12 cellular contexts compared by ENCODE assay signal in genomic region chr18:23986610-23987359, GRCh38. TPM values are rescaled to one million over a fixed set of nuclear protein-coding genes. Genes with fewer than 3 reads are reported as not detected.
DNase-seq lines count a peak whose midpoint lies in the region; ATAC-seq lines count a peak whose summit lies in the region.
"Had no signal": no experiment of that assay in that cellular context is flagged by ENCODE, and none has a peak within 500 bp of the region (broad histone marks: within the 10 kb centered on the region; RNA-seq: fewer than 3 reads in every experiment).

No MANE protein-coding gene starts in this region.

- no peak for DNase-seq in T-cell
- no peak for DNase-seq in DMS153 (lab: John Stamatoyannopoulos, UW)
- no peak for DNase-seq in substantia nigra (lab: John Stamatoyannopoulos, UW)
- DNase-seq in anterior cingulate cortex (lab: John Stamatoyannopoulos, UW) = no peak
- no peak for DNase-seq in NCI-H2029 (lab: John Stamatoyannopoulos, UW)
- DNase-seq: glutamatergic neuron, naive B cell, RPMI8226 had no signal

- CTCF ChIA-PET in T-cell (lab: Charles Lee) = no interaction called here

- POLR2A ChIA-PET in T-cell (lab: Charles Lee) = no interaction called here

- peak overlapping the region; percentile 57 to 59 for H3K27ac Mint-ChIP-seq in T-cell

- no peaks in the 10 kb centered on the region for H3K27me3 Mint-ChIP-seq in T-cell
- H3K27me3 Mint-ChIP-seq: naive B cell had no signal

- peaks cover 51 to 67% (median 60%) of the 10 kb centered on the region in 3 donors for H3K4me1 Mint-ChIP-seq in T-cell

- ATAC-seq in GM18498 (IDR thresholded peaks at IDR 0.05; ENCODE audit: unreplicated experiment) (peak; percentile 66), GM19351 (IDR thresholded peaks at IDR 0.05; ENCODE audit: unreplicated experiment) (peak; percentile 79), HG02884 (IDR thresholded peaks at IDR 0.05; ENCODE audit: unreplicated experiment) (peak; percentile 88), T-cell (replicated peaks in 1 of 4) (no peak)

- no peak overlapping the region for H3K4me3 Mint-ChIP-seq in T-cell
- H3K4me3 Mint-ChIP-seq: naive B cell had no signal

- peaks cover 24% of the 10 kb centered on the region for H3K36me3 Mint-ChIP-seq in T-cell
- H3K36me3 Mint-ChIP-seq: naive B cell had no signal

- no peak overlapping the region for H3K27ac ChIP-seq in substantia nigra (ENCODE audit: low read depth, low read length, poor library complexity, severe bottlenecking)
- H3K27ac ChIP-seq: HL-60 had no signal

- H3K9me3 Mint-ChIP-seq in T-cell = no peaks in the 10 kb centered on the region
- H3K9me3 Mint-ChIP-seq: naive B cell had no signal

RNA-seq across cellular contexts. Expression of gene TTC39C, which starts 27.8 kb away (rescaled TPM):
- 100 to 1,000 TPM; 123 to 151 (median 136) TPM for total RNA-seq in T-cell

Comparison
In these comparisons a context has a peak if more than half of its experiments do, and no peak if none do; other contexts are left out.
1. ATAC-seq: peak in GM18498 (single experiment), GM19351 (single experiment) and HG02884 (single experiment); none in T-cell (0 of 4).